In genomic region chr15:87955284-87955909, GRCh38 we compare ENCODE assay signal across 17 cellular contexts.
DNase-seq lines count a peak whose midpoint lies in the region; ATAC-seq and TF ChIP-seq lines count a peak whose summit lies in the region.
"Had no signal": no experiment of that assay in that cellular context is flagged by ENCODE, and none has a peak within 500 bp of the region (broad histone marks: within the 10 kb centered on the region; RNA-seq: fewer than 3 reads in every experiment).

No MANE protein-coding gene starts in this region.

- no peaks in the 10 kb centered on the region for H3K27me3 Mint-ChIP-seq in natural killer cell treated with Interleukin-12 subunit alpha and Interleukin-12 subunit beta and Interleukin-15 and Interleukin-18, amount 100 ng/mL, for 72 hours
- H3K27me3 Mint-ChIP-seq: CD4-positive, CD25-positive, alpha-beta regulatory T cell; CD8-positive, alpha-beta memory T cell had no signal

- no peaks in the 10 kb centered on the region for H3K9me3 Mint-ChIP-seq in natural killer cell treated with Interleukin-12 subunit alpha and Interleukin-12 subunit beta and Interleukin-15 and Interleukin-18, amount 100 ng/mL, for 72 hours
- H3K9me3 Mint-ChIP-seq: GM23338 had no signal

- TF ChIP-seq CTCF in right atrium auricular region (IDR thresholded peaks at IDR 0.05), result no peak

- H3K4me3 ChIP-seq in right atrium auricular region, result no peak overlapping the region
- H3K4me3 ChIP-seq: GM23338 had no signal

- intact Hi-C loops in Right ventricle myocardium superior (cut with DNase I), result no loop called here
- intact Hi-C loops in left ventricle myocardium superior (cut with micrococcal nuclease), result no loop called here

- no peaks in the 10 kb centered on the region for H3K27me3 ChIP-seq in right atrium auricular region
- H3K27me3 ChIP-seq: BE2C had no signal

- peak; percentile 59 for ATAC-seq in Right ventricle myocardium superior (ENCODE audit: poor library complexity)
- peak; percentile 81 for ATAC-seq in left ventricle myocardium superior
- ATAC-seq in GM18907 (IDR thresholded peaks at IDR 0.05; ENCODE audit: unreplicated experiment), result no peak
- no peak for ATAC-seq in natural killer cell treated with Interleukin-12 subunit alpha and Interleukin-12 subunit beta and Interleukin-15 and Interleukin-18, amount 100 ng/mL, for 72 hours
- ATAC-seq: GM23338 had no signal

- DNase-seq in Right ventricle myocardium superior, result no peak
- no peak for DNase-seq in right atrium auricular region (ENCODE audit: low spot score)
- no peak for DNase-seq in left ventricle myocardium superior
- DNase-seq in midbrain (lab: John Stamatoyannopoulos, UW), result peak; percentile 16
- peak in 32 of 49 donors; percentile 3 to 62 (median 28) for DNase-seq in substantia nigra (lab: John Stamatoyannopoulos, UW)
- no peak for DNase-seq in natural killer cell treated with Interleukin-12 subunit alpha and Interleukin-12 subunit beta and Interleukin-15 and Interleukin-18, amount 100 ng/mL, for 72 hours (ENCODE audit: low spot score)
- DNase-seq: BE2C; CD4-positive, CD25-positive, alpha-beta regulatory T cell; CD8-positive, alpha-beta memory T cell; COR-L47; DMS 273 treated with DMSO at 0.1 percent for 48 hours; DMS53; DND-41; EL; HCEC 1CT had no signal

- H3K4me1 Mint-ChIP-seq in natural killer cell treated with Interleukin-12 subunit alpha and Interleukin-12 subunit beta and Interleukin-15 and Interleukin-18, amount 100 ng/mL, for 72 hours (ENCODE audit: low read depth in 2 of 2), result no peaks in the 10 kb centered on the region
- H3K4me1 Mint-ChIP-seq: CD8-positive, alpha-beta memory T cell had no signal

- no peaks in the 10 kb centered on the region for H3K9me3 ChIP-seq in right atrium auricular region
- H3K9me3 ChIP-seq: BE2C had no signal

- no peak overlapping the region for H3K4me3 Mint-ChIP-seq in natural killer cell treated with Interleukin-12 subunit alpha and Interleukin-12 subunit beta and Interleukin-15 and Interleukin-18, amount 100 ng/mL, for 72 hours
- H3K4me3 Mint-ChIP-seq: CD4-positive, CD25-positive, alpha-beta regulatory T cell; CD8-positive, alpha-beta memory T cell; GM23338 had no signal

- no peaks in the 10 kb centered on the region for H3K36me3 ChIP-seq in right atrium auricular region
- H3K36me3 ChIP-seq: BE2C had no signal

- no peaks in the 10 kb centered on the region for H3K4me1 ChIP-seq in right atrium auricular region
- H3K4me1 ChIP-seq: BE2C had no signal

- H3K27ac Mint-ChIP-seq in natural killer cell treated with Interleukin-12 subunit alpha and Interleukin-12 subunit beta and Interleukin-15 and Interleukin-18, amount 100 ng/mL, for 72 hours, result no peak overlapping the region
- H3K27ac Mint-ChIP-seq: CD4-positive, CD25-positive, alpha-beta regulatory T cell; CD8-positive, alpha-beta memory T cell; GM23338 had no signal

- H3K36me3 Mint-ChIP-seq in natural killer cell treated with Interleukin-12 subunit alpha and Interleukin-12 subunit beta and Interleukin-15 and Interleukin-18, amount 100 ng/mL, for 72 hours, result no peaks in the 10 kb centered on the region
- H3K36me3 Mint-ChIP-seq: CD4-positive, CD25-positive, alpha-beta regulatory T cell; CD8-positive, alpha-beta memory T cell had no signal

- H3K27ac ChIP-seq in right atrium auricular region, result no peak overlapping the region
- H3K27ac ChIP-seq in substantia nigra (ENCODE audit: low read depth, low read length, poor library complexity, severe bottlenecking), result no peak overlapping the region

Comparison
In these comparisons a context has a peak if more than half of its experiments do, and no peak if none do; other contexts are left out.
1. ATAC-seq: peak in Right ventricle myocardium superior (single experiment) and left ventricle myocardium superior (single experiment); none in GM18907 (single experiment) and natural killer cell treated with Interleukin-12 subunit alpha and Interleukin-12 subunit beta and Interleukin-15 and Interleukin-18, amount 100 ng/mL, for 72 hours (0 of 2).
2. DNase-seq: peak in midbrain (single experiment) and substantia nigra (32 of 49); none in Right ventricle myocardium superior (single experiment), right atrium auricular region (single experiment), left ventricle myocardium superior (single experiment) and natural killer cell treated with Interleukin-12 subunit alpha and Interleukin-12 subunit beta and Interleukin-15 and Interleukin-18, amount 100 ng/mL, for 72 hours (single experiment).